ENCODE assay signal across 1 cellular context in the genomic region with DNA sequence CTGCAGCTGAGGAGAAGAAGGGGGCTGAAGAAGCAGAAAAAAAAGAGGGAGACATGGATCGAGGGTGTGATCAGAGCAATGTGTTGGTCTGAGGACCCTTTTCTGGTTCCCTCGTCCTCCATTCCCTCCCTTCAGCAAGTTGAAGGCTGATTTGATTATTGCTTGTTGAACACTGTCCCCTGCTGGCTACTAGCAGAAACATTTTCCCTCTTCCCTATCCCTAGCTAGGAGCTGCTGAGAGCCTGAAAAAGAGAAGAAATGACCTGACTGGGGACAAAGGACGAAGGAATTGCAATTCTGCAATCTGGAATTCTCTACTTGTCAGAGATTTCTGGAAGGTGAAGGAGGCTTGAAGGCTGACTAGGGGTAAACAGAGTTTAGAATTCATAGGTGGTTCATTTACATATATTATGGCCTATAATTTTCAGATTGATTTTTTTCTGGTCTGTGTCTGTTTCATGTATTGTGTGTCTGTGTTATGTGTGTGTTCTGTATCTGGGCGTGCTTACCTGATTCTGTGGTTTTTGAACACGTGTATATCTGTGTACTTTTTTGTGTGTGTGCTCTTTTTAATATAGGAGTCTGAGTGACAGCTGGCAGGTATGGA.
TF ChIP-seq lines count a peak whose summit lies in the region.

No MANE protein-coding gene starts in this region.

TF ChIP-seq in WTC11, 78 proteins besides CTCF, POLR2A, EP300 and RAD21 (continued from another document):
- TF ChIP-seq KAT7 (CRISPR knock-in tag; IDR thresholded peaks at IDR 0.05; ENCODE audit: borderline replicate concordance) (no peak), ELF4 (CRISPR knock-in tag; IDR thresholded peaks at IDR 0.05; ENCODE audit: low read depth) (no peak)
- TF ChIP-seq, protein P1, sequence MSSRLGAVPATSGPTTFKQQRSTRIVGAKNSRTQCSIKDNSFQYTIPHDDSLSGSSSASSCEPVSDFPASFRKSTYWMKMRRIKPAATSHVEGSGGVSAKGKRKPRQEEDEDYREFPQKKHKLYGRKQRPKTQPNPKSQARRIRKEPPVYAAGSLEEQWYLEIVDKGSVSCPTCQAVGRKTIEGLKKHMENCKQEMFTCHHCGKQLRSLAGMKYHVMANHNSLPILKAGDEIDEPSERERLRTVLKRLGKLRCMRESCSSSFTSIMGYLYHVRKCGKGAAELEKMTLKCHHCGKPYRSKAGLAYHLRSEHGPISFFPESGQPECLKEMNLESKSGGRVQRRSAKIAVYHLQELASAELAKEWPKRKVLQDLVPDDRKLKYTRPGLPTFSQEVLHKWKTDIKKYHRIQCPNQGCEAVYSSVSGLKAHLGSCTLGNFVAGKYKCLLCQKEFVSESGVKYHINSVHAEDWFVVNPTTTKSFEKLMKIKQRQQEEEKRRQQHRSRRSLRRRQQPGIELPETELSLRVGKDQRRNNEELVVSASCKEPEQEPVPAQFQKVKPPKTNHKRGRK (CRISPR knock-in tag; IDR thresholded peaks at IDR 0.05; ENCODE audit: borderline replicate concordance), result no peak
TF ChIP-seq in WTC11: peak in this region for 0.
